In genomic region chr6:53179961-53180651, GRCh38 we compare ENCODE assay signal across 8 cellular contexts. TPM values are rescaled to one million over a fixed set of nuclear protein-coding genes. Genes with fewer than 3 reads are reported as not detected.
DNase-seq lines count a peak whose midpoint lies in the region; ATAC-seq and TF ChIP-seq lines count a peak whose summit lies in the region.

No MANE protein-coding gene starts in this region.

- H3K4me1 ChIP-seq in GM23248 (ENCODE audit: insufficient read depth) = no peaks in the 10 kb centered on the region

- no peaks in the 10 kb centered on the region for H3K9me3 Mint-ChIP-seq in glutamatergic neuron (ENCODE audit: unreplicated experiment)

- H3K4me3 Mint-ChIP-seq in glutamatergic neuron (ENCODE audit: unreplicated experiment) = no peak overlapping the region

- no peak overlapping the region for H3K27ac Mint-ChIP-seq in glutamatergic neuron (ENCODE audit: unreplicated experiment)

- H3K36me3 ChIP-seq in GM23248 (ENCODE audit: low read depth) = no peaks in the 10 kb centered on the region

- no peaks in the 10 kb centered on the region for H3K79me2 ChIP-seq in GM23248 (ENCODE audit: insufficient read depth)

- no peaks in the 10 kb centered on the region for H3F3A ChIP-seq in GM23248 (ENCODE audit: insufficient read depth)

- no peaks in the 10 kb centered on the region for H4K20me1 ChIP-seq in GM23248 (ENCODE audit: insufficient read depth)

- H3K9me3 ChIP-seq in GM23248 (ENCODE audit: low read depth) = no peaks in the 10 kb centered on the region

- no peak overlapping the region for H2AFZ ChIP-seq in GM23248

- no peak overlapping the region for H3K27ac ChIP-seq in GM23248

- H3K4me1 Mint-ChIP-seq in glutamatergic neuron (ENCODE audit: low read depth, unreplicated experiment) = no peaks in the 10 kb centered on the region

- H3K9me2 ChIP-seq in GM23248 (ENCODE audit: insufficient read depth) = no peaks in the 10 kb centered on the region

- no peak overlapping the region for H3K4me3 ChIP-seq in GM23248

- 61% methylated on average over 8 of the region's 8 CpGs for WGBS in GM23248 (ENCODE audit: low coverage in 1 of 2, low lambda C conversion rate in 2 of 2, missing lambda C conversion rate in 2 of 2), 2 experiments

- no peaks in the 10 kb centered on the region for H3K27me3 ChIP-seq in GM23248 (replicated peaks; ENCODE audit: insufficient read depth)

- H3K27me3 Mint-ChIP-seq in glutamatergic neuron (ENCODE audit: unreplicated experiment) = no peaks in the 10 kb centered on the region

- no peaks in the 10 kb centered on the region for H3K36me3 Mint-ChIP-seq in glutamatergic neuron (ENCODE audit: unreplicated experiment)

- no peak for TF ChIP-seq CTCF in glutamatergic neuron (IDR thresholded peaks at IDR 0.05; ENCODE audit: partially characterized antibody, unreplicated experiment)

- in situ Hi-C loops in GM23248 (cut with MboI) = loop anchor here (25.0 kb wide), 1 partner anchor 257 kb away; no protein-coding TSS in a partner anchor

- no peak overlapping the region for H3K9ac ChIP-seq in GM23248

- DNase-seq in NCI-H82 (lab: John Stamatoyannopoulos, UW) (peak; percentile 34), NCI-H82 treated with DMSO at 0.1 percent for 48 hours (lab: John Stamatoyannopoulos, UW; ENCODE audit: unreplicated experiment) (no peak), RPMI8226 (peak; percentile 54), glutamatergic neuron (no peak), GM23248 (no peak)
- DNase-seq in effector CD4-positive, alpha-beta T cell = peak; percentile 8
- peak; percentile 11 for DNase-seq in stimulated activated CD4-positive, alpha-beta T cell treated with anti-CD3 and anti-CD28 coated beads, Interleukin-4, amount 100 ng/mL, for 24 hours

- no peak for ATAC-seq in HG03521 (IDR thresholded peaks at IDR 0.05; ENCODE audit: unreplicated experiment)

- no peak overlapping the region for H3K4me2 ChIP-seq in GM23248 (ENCODE audit: unreplicated experiment)

RNA-seq across cellular contexts. Expression of gene GCM1, which starts 31.5 kb away (rescaled TPM):
- not detected for total RNA-seq in glutamatergic neuron (ENCODE audit: unreplicated experiment)
- total RNA-seq in GM23248 (2014; rRNA removed; shearing (Covaris generic)) = not detected in 2 replicates
- polyA plus RNA-seq in GM23248 (2016; fragmentation: Nextera tagmentation; extraction: Ambion mirVana) = not detected in 2 replicates

Comparison
In these comparisons a context has a peak if more than half of its experiments do, and no peak if none do; other contexts are left out.
1. DNase-seq: peak in NCI-H82 (single experiment), RPMI8226 (single experiment), effector CD4-positive, alpha-beta T cell (single experiment) and stimulated activated CD4-positive, alpha-beta T cell treated with anti-CD3 and anti-CD28 coated beads, Interleukin-4, amount 100 ng/mL, for 24 hours (single experiment); none in NCI-H82 treated with DMSO at 0.1 percent for 48 hours (single experiment), glutamatergic neuron (single experiment) and GM23248 (single experiment).